Comparison of ENCODE assay signal across 1 cellular context in the genomic region with DNA sequence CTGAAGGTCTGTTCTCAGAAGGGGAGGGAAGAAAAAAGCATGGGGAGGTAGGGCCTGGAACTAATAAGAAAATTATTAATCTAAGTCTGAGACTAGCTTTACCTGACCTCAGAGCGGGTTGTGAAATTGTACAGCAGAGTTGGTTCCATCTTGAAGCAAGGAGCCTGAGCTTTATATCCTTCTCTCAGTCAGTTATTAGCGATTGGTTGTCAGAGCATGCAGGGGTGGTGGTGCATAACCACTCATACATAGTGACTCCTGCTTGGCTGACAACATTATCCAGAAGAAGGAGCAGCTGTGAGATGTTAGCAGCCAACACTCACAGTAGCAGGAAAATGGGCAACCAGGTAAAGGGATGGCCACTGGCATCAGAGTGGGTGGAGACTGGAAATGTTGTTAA.
TF ChIP-seq lines count a peak whose summit lies in the region.

No MANE protein-coding gene starts in this region.

TF ChIP-seq in GM23338, 12 proteins besides CTCF, POLR2A, EP300 and RAD21 (continued from another document):
- TF ChIP-seq, protein P1, sequence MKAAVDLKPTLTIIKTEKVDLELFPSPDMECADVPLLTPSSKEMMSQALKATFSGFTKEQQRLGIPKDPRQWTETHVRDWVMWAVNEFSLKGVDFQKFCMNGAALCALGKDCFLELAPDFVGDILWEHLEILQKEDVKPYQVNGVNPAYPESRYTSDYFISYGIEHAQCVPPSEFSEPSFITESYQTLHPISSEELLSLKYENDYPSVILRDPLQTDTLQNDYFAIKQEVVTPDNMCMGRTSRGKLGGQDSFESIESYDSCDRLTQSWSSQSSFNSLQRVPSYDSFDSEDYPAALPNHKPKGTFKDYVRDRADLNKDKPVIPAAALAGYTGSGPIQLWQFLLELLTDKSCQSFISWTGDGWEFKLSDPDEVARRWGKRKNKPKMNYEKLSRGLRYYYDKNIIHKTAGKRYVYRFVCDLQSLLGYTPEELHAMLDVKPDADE (IDR thresholded peaks at IDR 0.05), result no peak
- TF ChIP-seq STAT1 (IDR thresholded peaks at IDR 0.05; ENCODE audit: unreplicated experiment), result no peak
